Comparison of ENCODE assay signal across 19 cellular contexts in the genomic region with DNA sequence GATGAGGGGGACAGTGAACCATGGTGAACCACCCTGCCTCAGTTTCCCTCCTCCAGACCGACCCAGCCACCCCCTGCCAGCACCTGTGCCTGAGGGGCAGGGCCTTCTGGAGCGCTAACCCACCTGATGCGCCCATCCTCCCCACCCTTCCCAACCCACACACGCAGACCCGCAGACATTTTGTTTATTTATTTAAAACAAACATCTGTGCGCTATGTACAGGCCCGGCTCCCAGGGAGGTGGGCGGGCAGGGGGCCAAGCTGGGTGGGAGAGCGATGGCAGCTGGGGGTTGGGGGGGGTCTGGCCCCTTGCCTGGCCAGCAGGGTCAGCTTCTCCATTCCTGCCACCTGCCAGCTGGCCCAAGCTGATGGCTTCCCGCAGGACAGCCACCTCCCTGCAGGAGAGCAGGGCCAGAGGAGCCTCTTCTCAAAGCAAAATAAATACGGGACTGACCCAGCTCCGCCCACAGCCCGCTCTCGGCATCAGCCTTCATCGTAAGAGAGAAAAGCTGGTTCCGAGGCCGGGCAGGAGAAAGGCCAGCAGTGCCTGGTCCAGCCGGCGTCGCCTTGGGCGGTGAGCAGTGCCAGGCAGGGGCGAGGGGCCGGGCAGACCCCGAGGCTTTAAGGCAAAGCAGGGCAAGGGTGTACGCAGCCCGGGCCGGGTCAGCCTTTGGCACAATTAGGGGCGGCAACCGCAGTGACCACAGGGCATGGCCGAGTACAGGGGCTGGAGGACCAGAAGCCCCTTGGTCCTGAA. TPM values are rescaled to one million over a fixed set of nuclear protein-coding genes. Genes with fewer than 3 reads are reported as not detected.
A peak's percentile ranks its signal among the peaks of the same experiment; 100 is the strongest.
DNase-seq lines count a peak whose midpoint lies in the region; ATAC-seq and TF ChIP-seq lines count a peak whose summit lies in the region.
"Had no signal": no experiment of that assay in that cellular context is flagged by ENCODE, and none has a peak within 500 bp of the region (broad histone marks: within the 10 kb centered on the region; RNA-seq: fewer than 3 reads in every experiment).

No MANE protein-coding gene starts in this region.

- in situ Hi-C loops in Panc1 (cut with HindIII; ENCODE audit: low pct_unique_long_range_greater_than_20kb, low sequenced_read_pairs): no loop called here

- H3K4me1 ChIP-seq in left ventricle myocardium inferior (no peaks in the 10 kb centered on the region), Panc1 (ENCODE audit: control insufficient read depth, insufficient read depth, low read length) (no peaks in the 10 kb centered on the region)

- H3K36me3 ChIP-seq in left ventricle myocardium inferior: peaks cover 28% of the 10 kb centered on the region
- no peaks in the 10 kb centered on the region for H3K36me3 ChIP-seq in Panc1 (ENCODE audit: control insufficient read depth, insufficient read depth, low read length)

- H3K9me3 ChIP-seq in left ventricle myocardium inferior (replicated peaks): peaks cover 6% of the 10 kb centered on the region
- no peaks in the 10 kb centered on the region for H3K9me3 ChIP-seq in Panc1 (ENCODE audit: control insufficient read depth, insufficient read depth, low read depth, low read length)
- H3K9me3 ChIP-seq: neutrophil had no signal

- intact Hi-C loops in Right ventricle myocardium inferior (cut with DNase I): no loop called here
- intact Hi-C loops in left ventricle myocardium inferior (cut with micrococcal nuclease): no loop called here
- intact Hi-C loops in Panc1 (cut with micrococcal nuclease; ENCODE audit: unreplicated experiment): no loop called here
- intact Hi-C loops in Calu3 (cut with micrococcal nuclease; ENCODE audit: unreplicated experiment): no loop called here

- H3K4me3 ChIP-seq in left ventricle myocardium inferior (no peak overlapping the region), Panc1 (ENCODE audit: low read depth in 2 of 2, low read length in 2 of 2) (no peak overlapping the region)
- H3K4me3 ChIP-seq: hepatocyte had no signal

- no peak for DNase-seq in Right ventricle myocardium inferior (ENCODE audit: missing footprints)
- DNase-seq in left ventricle myocardium inferior: no peak
- DNase-seq in Panc1 (ENCODE audit: low read depth, low spot score): no peak
- DNase-seq in left kidney (ENCODE audit: low read depth, low spot score): peak; percentile 44
- DNase-seq in Calu3: no peak
- DNase-seq in middle frontal gyrus (ENCODE audit: extremely low spot score, low spot score): no peak
- DNase-seq in GM19240 (ENCODE audit: insufficient read length, low spot score): no peak
- DNase-seq: activated gamma-delta T cell; endodermal cell; GF-D8; NCI-H1105; NCI-H446 treated with DMSO at 0.1 percent for 48 hours; stimulated activated CD4-positive, alpha-beta T cell treated with anti-CD3 and anti-CD28 coated beads, Interleukin-2, amount 100 ng/mL, for 24 hours; T-helper 9 cell had no signal

- BruUV-seq in Panc1 (replicated peaks; lab: Mats Ljungman, UMichigan) (no TSS peak), Calu3 (replicated peaks; lab: Mats Ljungman, UMichigan) (no TSS peak)

- ATAC-seq in Right ventricle myocardium inferior: peak; percentile 21
- ATAC-seq in Panc1: peak; percentile 63
- ATAC-seq in GM18873 (IDR thresholded peaks at IDR 0.05; ENCODE audit: low FRiP score, unreplicated experiment): no peak

- no peaks in the 10 kb centered on the region for H3K4me1 Mint-ChIP-seq in Calu3 (ENCODE audit: low read depth, unreplicated experiment)
- H3K4me1 Mint-ChIP-seq: endodermal cell, mesothelial cell of epicardium had no signal

- no peaks in the 10 kb centered on the region for H3K27me3 Mint-ChIP-seq in Calu3 (ENCODE audit: unreplicated experiment)

- H3K36me3 Mint-ChIP-seq in Calu3 (ENCODE audit: insufficient read depth, unreplicated experiment): peaks cover 9% of the 10 kb centered on the region

- H3K4me3 Mint-ChIP-seq in Calu3 (ENCODE audit: low read depth, unreplicated experiment): no peak overlapping the region
- H3K4me3 Mint-ChIP-seq: endodermal cell, mesothelial cell of epicardium had no signal

- H3K27me3 ChIP-seq in left ventricle myocardium inferior (ENCODE audit: low read depth): no peaks in the 10 kb centered on the region
- H3K27me3 ChIP-seq in Panc1 (ENCODE audit: control insufficient read depth, insufficient read depth, low read length): no peaks in the 10 kb centered on the region
- H3K27me3 ChIP-seq: hepatocyte, neutrophil had no signal

- H3K27ac ChIP-seq in left ventricle myocardium inferior (replicated peaks) (no peak overlapping the region), Panc1 (ENCODE audit: low read length) (no peak overlapping the region)
- H3K27ac ChIP-seq: hepatocyte, neutrophil had no signal

- POLR2A ChIA-PET in Panc1 (lab: Charles Lee): no interaction called here

- TF ChIP-seq CTCF in left ventricle myocardium inferior (IDR thresholded peaks at IDR 0.05; ENCODE audit: borderline replicate concordance) (no peak), Panc1 (IDR thresholded peaks at IDR 0.05) (no peak), Calu3 (IDR thresholded peaks at IDR 0.05; ENCODE audit: unreplicated experiment) (no peak)

- CTCF ChIA-PET in Panc1 (lab: Charles Lee): interaction anchor here (0.6 kb wide), 1 partner anchor 47 kb away, joined by 7 read pairs; no protein-coding TSS in a partner anchor
- CTCF ChIA-PET in Calu3 (lab: Charles Lee): no interaction called here

- no peak overlapping the region for H3K27ac Mint-ChIP-seq in Calu3 (ENCODE audit: unreplicated experiment)
- H3K27ac Mint-ChIP-seq: endodermal cell, mesothelial cell of epicardium had no signal

- H3K9me3 Mint-ChIP-seq in Calu3 (ENCODE audit: low read depth, unreplicated experiment): peaks cover 5% of the 10 kb centered on the region

RNA-seq across cellular contexts. Expression of gene CLIC3, which starts 10.9 kb away (rescaled TPM):
- 1.1 TPM for total RNA-seq in Right ventricle myocardium inferior
- total RNA-seq in left ventricle myocardium inferior: 1.6 TPM
- 6.2 TPM for total RNA-seq in Panc1 (2021; ENCODE audit: unreplicated experiment)
- polyA plus RNA-seq in Panc1 (2012; ENCODE audit: insufficient read length): 28.3 TPM
- total RNA-seq in Calu3 (2022): 0.35 and 0.91 TPM in 2 replicates

RNA-seq across cellular contexts. Expression of gene PAXX, which starts 15.0 kb away (rescaled TPM):
- total RNA-seq in Right ventricle myocardium inferior: 26.9 TPM
- total RNA-seq in left ventricle myocardium inferior: 19.8 TPM
- total RNA-seq in Panc1 (2021; ENCODE audit: unreplicated experiment): 64.0 TPM
- polyA plus RNA-seq in Panc1 (2012; ENCODE audit: insufficient read length): 53.1 TPM
- total RNA-seq in Calu3 (2022): 38.3 and 43.7 TPM in 2 replicates

RNA-seq across cellular contexts. Expression of gene ABCA2, which starts 20.8 kb away (rescaled TPM):
- total RNA-seq in Right ventricle myocardium inferior (28.2 TPM), left ventricle myocardium inferior (29.9 TPM), Panc1 (2021; ENCODE audit: unreplicated experiment) (27.0 TPM), Calu3 (2022) (47.6 and 50.7 TPM in 2 replicates)
- polyA plus RNA-seq in Panc1 (2012; ENCODE audit: insufficient read length): 66.0 TPM

RNA-seq across cellular contexts. Expression of gene LCNL1, which starts 24.4 kb away (rescaled TPM):
- total RNA-seq in Right ventricle myocardium inferior (8.6 TPM), left ventricle myocardium inferior (11.7 TPM), Panc1 (2021; ENCODE audit: unreplicated experiment) (0.82 TPM), Calu3 (2022) (0.22 TPM in 1 of 2 replicates, not detected in the other)
- polyA plus RNA-seq in Panc1 (2012; ENCODE audit: insufficient read length): 1.3 TPM
- polyA plus RNA-seq: keratinocyte had no signal

RNA-seq across cellular contexts. Expression of gene FUT7, which starts 24.6 kb away (rescaled TPM):
- 0.11 TPM for total RNA-seq in Right ventricle myocardium inferior
- total RNA-seq in left ventricle myocardium inferior: not detected
- total RNA-seq in Panc1 (2021; ENCODE audit: unreplicated experiment): not detected
- polyA plus RNA-seq in Panc1 (2012; ENCODE audit: insufficient read length): not detected
- not detected in 2 replicates for total RNA-seq in Calu3 (2022)
- total RNA-seq: endodermal cell, hepatocyte had no signal
- polyA plus RNA-seq: hepatocyte, keratinocyte had no signal
